ENCODE assay signal across 22 cellular contexts in the genomic region with DNA sequence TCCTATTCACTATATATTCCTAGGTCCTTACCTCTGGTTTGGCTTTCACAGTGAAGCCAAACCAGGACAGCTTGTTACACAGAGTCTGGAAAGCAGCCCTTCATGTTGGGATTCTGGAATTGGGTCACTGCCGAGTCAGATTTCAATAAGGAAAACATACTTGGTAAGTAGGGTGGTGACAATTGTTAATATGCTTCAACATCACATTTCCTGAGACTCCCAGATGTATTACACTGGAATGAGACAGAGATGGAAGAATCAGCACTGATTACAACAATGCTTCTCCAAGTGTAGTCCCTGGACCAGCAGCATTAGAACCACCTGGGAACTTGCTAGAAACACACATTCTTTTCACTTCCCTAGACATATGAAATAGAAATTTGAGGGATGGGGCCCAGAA.
DNase-seq lines count a peak whose midpoint lies in the region; ATAC-seq, FAIRE-seq and TF ChIP-seq lines count a peak whose summit lies in the region.
"Had no signal": no experiment of that assay in that cellular context is flagged by ENCODE, and none has a peak within 500 bp of the region (broad histone marks: within the 10 kb centered on the region; RNA-seq: fewer than 3 reads in every experiment).

No MANE protein-coding gene starts in this region.

- no peak overlapping the region for H3K27ac ChIP-seq in breast epithelium
- H3K27ac ChIP-seq: 22Rv1, BLaER1 had no signal

- FAIRE-seq in H54 (lab: Jason Lieb, UNC), result peak; percentile 15

- TF ChIP-seq CTCF in MCF 10A (IDR thresholded peaks at IDR 0.05; ENCODE audit: unreplicated experiment) (no peak), breast epithelium (IDR thresholded peaks at IDR 0.05) (no peak), fibroblast of mammary gland (conservative IDR thresholded peaks at IDR 0.05; ENCODE audit: control insufficient read depth, insufficient read depth, low read depth, low read length) (no peak)

- H3K27me3 Mint-ChIP-seq in MCF 10A (ENCODE audit: insufficient read depth, unreplicated experiment), result no peaks in the 10 kb centered on the region
- H3K27me3 Mint-ChIP-seq: CD4-positive, CD25-positive, alpha-beta regulatory T cell had no signal

- H3K4me3 ChIP-seq in breast epithelium (no peak overlapping the region), fibroblast of mammary gland (ENCODE audit: control insufficient read depth, low read depth, low read length) (no peak overlapping the region)
- H3K4me3 ChIP-seq: BLaER1 had no signal

- no peaks in the 10 kb centered on the region for H3K36me3 Mint-ChIP-seq in MCF 10A (ENCODE audit: insufficient read depth, unreplicated experiment)
- H3K36me3 Mint-ChIP-seq: CD4-positive, CD25-positive, alpha-beta regulatory T cell had no signal

- no peaks in the 10 kb centered on the region for H3K27me3 ChIP-seq in breast epithelium
- H3K27me3 ChIP-seq: BLaER1 had no signal

- peaks cover under 1% of the 10 kb centered on the region for H3K9me3 Mint-ChIP-seq in MCF 10A (ENCODE audit: unreplicated experiment)

- POLR2A ChIA-PET in MCF 10A (lab: Yijun Ruan, JAX), result no interaction called here

- no peaks in the 10 kb centered on the region for H3K36me3 ChIP-seq in breast epithelium
- H3K36me3 ChIP-seq: BLaER1 had no signal

- no peak overlapping the region for H3K4me3 Mint-ChIP-seq in MCF 10A (ENCODE audit: unreplicated experiment)
- H3K4me3 Mint-ChIP-seq: CD4-positive, CD25-positive, alpha-beta regulatory T cell had no signal

- no peak for TF ChIP-seq POLR2A in breast epithelium (IDR thresholded peaks at IDR 0.05)
- no peak for TF ChIP-seq POLR2A in H54 (IDR thresholded peaks at IDR 0.05; ENCODE audit: low read depth, low read length)
- no peak for TF ChIP-seq POLR2A in GM18505 (IDR thresholded peaks at IDR 0.05; ENCODE audit: borderline replicate concordance, extremely low read depth, insufficient read depth, insufficient read length)

- no peaks in the 10 kb centered on the region for H3K9me3 ChIP-seq in breast epithelium
- H3K9me3 ChIP-seq: BLaER1 had no signal

- peak; percentile 28 for ATAC-seq in sciatic nerve
- ATAC-seq in GM18505 (IDR thresholded peaks at IDR 0.05; ENCODE audit: unreplicated experiment), result no peak

- CTCF ChIA-PET in MCF 10A (lab: Yijun Ruan, JAX), result interaction anchor here (0.6 to 0.7 kb wide), 2 partner anchors 47 to 67 kb away, joined by 3 to 4 read pairs; no protein-coding TSS in a partner anchor

- intact Hi-C loops in MCF 10A (cut with micrococcal nuclease) (no loop called here), breast epithelium (cut with DNase I; ENCODE audit: low total_unique reads) (no loop called here), sciatic nerve (cut with DNase I) (no loop called here)

- H3K4me1 Mint-ChIP-seq in MCF 10A (ENCODE audit: insufficient read depth, unreplicated experiment), result peaks cover 26% of the 10 kb centered on the region
- H3K4me1 Mint-ChIP-seq: CD4-positive, CD25-positive, alpha-beta regulatory T cell had no signal

- DNase-seq in MCF 10A (ENCODE audit: unreplicated experiment), result no peak
- no peak for DNase-seq in breast epithelium (ENCODE audit: low spot score in 2 of 2)
- no peak for DNase-seq in H54 (ENCODE audit: insufficient read length, low spot score)
- peak; percentile 47 for DNase-seq in fibroblast of mammary gland (ENCODE audit: low read depth)
- DNase-seq in sciatic nerve (ENCODE audit: low spot score), result no peak
- no peak for DNase-seq in NCI-H1436 treated with DMSO at 0.1 percent for 48 hours (lab: John Stamatoyannopoulos, UW)
- no peak for DNase-seq in T-helper 2 cell
- DNase-seq: CD4-positive, CD25-positive, alpha-beta regulatory T cell; DMS153; DND-41; H7; Karpas-422; NCI-H1105; NCI-H146; NCI-H2029; NCI-H446; NCI-H524 treated with DMSO at 0.1 percent for 48 hours; NCI-H774; SHP77 had no signal

- BruUV-seq in MCF 10A (replicated peaks; lab: Mats Ljungman, UMichigan), result no TSS peak

- no peaks in the 10 kb centered on the region for H3K4me1 ChIP-seq in breast epithelium
- H3K4me1 ChIP-seq: BLaER1 had no signal

- peak overlapping the region; percentile 32 for H3K27ac Mint-ChIP-seq in MCF 10A (ENCODE audit: low read depth, unreplicated experiment)
- H3K27ac Mint-ChIP-seq: CD4-positive, CD25-positive, alpha-beta regulatory T cell had no signal
